ENCODE assay signal across 1 cellular context in the genomic region with DNA sequence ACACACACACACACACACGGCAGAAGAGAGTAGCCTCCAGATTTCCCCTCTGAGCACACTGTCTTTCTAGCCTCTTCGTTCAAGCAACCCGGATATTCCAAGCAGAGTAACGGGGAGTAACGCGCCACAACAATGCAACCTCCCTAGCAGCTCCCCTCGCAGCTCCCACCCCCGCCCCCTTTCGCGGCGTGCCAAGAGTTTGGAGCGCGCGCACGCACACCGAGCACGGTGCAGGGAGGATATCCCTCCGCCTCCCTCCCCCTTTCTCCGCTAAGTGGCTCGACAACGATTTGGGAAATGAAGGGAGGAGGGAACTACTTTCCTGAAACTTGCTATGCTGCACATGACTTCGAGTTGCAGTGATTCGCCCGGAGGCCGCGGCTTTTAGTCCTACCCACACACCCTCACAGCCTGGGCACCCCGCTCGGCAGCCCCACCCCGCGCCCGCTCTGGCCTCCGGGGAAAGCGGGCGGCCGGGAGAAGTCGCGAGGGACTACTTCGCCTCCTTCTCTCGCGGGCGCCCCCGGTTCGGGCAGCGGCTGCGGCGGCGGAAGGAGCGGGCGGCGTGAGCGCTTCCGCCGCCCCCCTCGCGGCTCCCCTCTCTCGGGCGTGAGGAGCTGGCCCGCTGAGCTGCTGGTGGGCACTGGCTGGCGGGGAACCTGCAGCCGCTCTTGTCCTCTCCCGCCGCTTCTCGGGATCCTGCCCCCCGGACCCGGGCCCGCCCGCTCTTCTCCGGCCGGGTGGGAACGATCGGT.
TF ChIP-seq lines count a peak whose summit lies in the region.

No MANE protein-coding gene starts in this region.

TF ChIP-seq in HepG2, 621 proteins besides CTCF, POLR2A, EP300 and RAD21 (continued from another document and continues in another):
- no peak for TF ChIP-seq ZNF407 (CRISPR knock-in tag; IDR thresholded peaks at IDR 0.05; ENCODE audit: not compliant biosample characterization)
- peak; percentile 68; the same call in 1 of the 2 replicates for TF ChIP-seq ATF1 (CRISPR knock-in tag; IDR thresholded peaks at IDR 0.05)
- no peak for TF ChIP-seq RFXAP (CRISPR knock-in tag; IDR thresholded peaks at IDR 0.05; ENCODE audit: borderline replicate concordance)
- TF ChIP-seq ATF5 (CRISPR knock-in tag; IDR thresholded peaks at IDR 0.05; ENCODE audit: low read depth), result 0 out of 2 replicates have a peak, but pooled peaks have one; percentile 63
- peak; percentile 41 for TF ChIP-seq SRSF1 (optimal IDR thresholded peaks at IDR 0.05; ENCODE audit: low read depth, low read length)
- no peak for TF ChIP-seq ZBTB37 (CRISPR knock-in tag; IDR thresholded peaks at IDR 0.05)
- TF ChIP-seq RFX3 (CRISPR knock-in tag; IDR thresholded peaks at IDR 0.05), result no peak
- 0 out of 2 replicates have a peak, but pooled peaks have one; percentile 8 for TF ChIP-seq TEF (CRISPR knock-in tag; IDR thresholded peaks at IDR 0.05)
- TF ChIP-seq SNAI1 (CRISPR knock-in tag; IDR thresholded peaks at IDR 0.05; ENCODE audit: borderline replicate concordance), result no peak
- 0 out of 2 replicates have a peak, but pooled peaks have one; percentile 33 for TF ChIP-seq CREBL2 (CRISPR knock-in tag; IDR thresholded peaks at IDR 0.05; ENCODE audit: borderline replicate concordance)
- peak; percentile 88; the same call in 1 of the 2 replicates for TF ChIP-seq ZNF34 (CRISPR knock-in tag; IDR thresholded peaks at IDR 0.05; ENCODE audit: borderline replicate concordance)
- TF ChIP-seq PCBP1 (IDR thresholded peaks at IDR 0.05; ENCODE audit: borderline replicate concordance, low read depth, low read length), result peak; percentile 96; the same call in 1 of the 2 replicates
- TF ChIP-seq TCF12 (IDR thresholded peaks at IDR 0.05), result no peak
- TF ChIP-seq TCF12 (CRISPR knock-in tag; IDR thresholded peaks at IDR 0.05), result no peak
- TF ChIP-seq ZNF329 (CRISPR knock-in tag; IDR thresholded peaks at IDR 0.05; ENCODE audit: low read depth), result no peak
- TF ChIP-seq TP53 (CRISPR knock-in tag; conservative IDR thresholded peaks at IDR 0.05), result no peak
- peak; percentile 93 for TF ChIP-seq PHF21A (CRISPR knock-in tag; IDR thresholded peaks at IDR 0.05)
- TF ChIP-seq AKNA (CRISPR knock-in tag; IDR thresholded peaks at IDR 0.05; ENCODE audit: borderline replicate concordance), result no peak
- TF ChIP-seq ATM (IDR thresholded peaks at IDR 0.05; ENCODE audit: borderline replicate concordance), result no peak
- TF ChIP-seq, protein P1, sequence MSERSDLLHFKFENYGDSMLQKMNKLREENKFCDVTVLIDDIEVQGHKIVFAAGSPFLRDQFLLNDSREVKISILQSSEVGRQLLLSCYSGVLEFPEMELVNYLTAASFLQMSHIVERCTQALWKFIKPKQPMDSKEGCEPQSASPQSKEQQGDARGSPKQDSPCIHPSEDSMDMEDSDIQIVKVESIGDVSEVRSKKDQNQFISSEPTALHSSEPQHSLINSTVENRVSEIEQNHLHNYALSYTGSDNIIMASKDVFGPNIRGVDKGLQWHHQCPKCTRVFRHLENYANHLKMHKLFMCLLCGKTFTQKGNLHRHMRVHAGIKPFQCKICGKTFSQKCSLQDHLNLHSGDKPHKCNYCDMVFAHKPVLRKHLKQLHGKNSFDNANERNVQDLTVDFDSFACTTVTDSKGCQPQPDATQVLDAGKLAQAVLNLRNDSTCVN (CRISPR knock-in tag; IDR thresholded peaks at IDR 0.05; ENCODE audit: borderline replicate concordance), result no peak
- TF ChIP-seq SSRP1 (CRISPR knock-in tag; IDR thresholded peaks at IDR 0.05), result no peak
- TF ChIP-seq, protein P2, sequence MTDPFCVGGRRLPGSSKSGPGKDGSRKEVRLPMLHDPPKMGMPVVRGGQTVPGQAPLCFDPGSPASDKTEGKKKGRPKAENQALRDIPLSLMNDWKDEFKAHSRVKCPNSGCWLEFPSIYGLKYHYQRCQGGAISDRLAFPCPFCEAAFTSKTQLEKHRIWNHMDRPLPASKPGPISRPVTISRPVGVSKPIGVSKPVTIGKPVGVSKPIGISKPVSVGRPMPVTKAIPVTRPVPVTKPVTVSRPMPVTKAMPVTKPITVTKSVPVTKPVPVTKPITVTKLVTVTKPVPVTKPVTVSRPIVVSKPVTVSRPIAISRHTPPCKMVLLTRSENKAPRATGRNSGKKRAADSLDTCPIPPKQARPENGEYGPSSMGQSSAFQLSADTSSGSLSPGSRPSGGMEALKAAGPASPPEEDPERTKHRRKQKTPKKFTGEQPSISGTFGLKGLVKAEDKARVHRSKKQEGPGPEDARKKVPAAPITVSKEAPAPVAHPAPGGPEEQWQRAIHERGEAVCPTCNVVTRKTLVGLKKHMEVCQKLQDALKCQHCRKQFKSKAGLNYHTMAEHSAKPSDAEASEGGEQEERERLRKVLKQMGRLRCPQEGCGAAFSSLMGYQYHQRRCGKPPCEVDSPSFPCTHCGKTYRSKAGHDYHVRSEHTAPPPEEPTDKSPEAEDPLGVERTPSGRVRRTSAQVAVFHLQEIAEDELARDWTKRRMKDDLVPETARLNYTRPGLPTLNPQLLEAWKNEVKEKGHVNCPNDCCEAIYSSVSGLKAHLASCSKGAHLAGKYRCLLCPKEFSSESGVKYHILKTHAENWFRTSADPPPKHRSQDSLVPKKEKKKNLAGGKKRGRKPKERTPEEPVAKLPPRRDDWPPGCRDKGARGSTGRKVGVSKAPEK (CRISPR knock-in tag; IDR thresholded peaks at IDR 0.05; ENCODE audit: borderline replicate concordance), result no peak
- peak; percentile 56; the same call in 1 of the 2 replicates for TF ChIP-seq ETV5 (CRISPR knock-in tag; IDR thresholded peaks at IDR 0.05; ENCODE audit: borderline replicate concordance)
- no peak for TF ChIP-seq ZKSCAN8 (CRISPR knock-in tag; IDR thresholded peaks at IDR 0.05; ENCODE audit: borderline replicate concordance)
- TF ChIP-seq GPN1 (CRISPR knock-in tag; IDR thresholded peaks at IDR 0.05; ENCODE audit: borderline replicate concordance), result no peak
- no peak for TF ChIP-seq ZFP41 (CRISPR knock-in tag; IDR thresholded peaks at IDR 0.05; ENCODE audit: borderline replicate concordance)
- TF ChIP-seq ZNF737 (CRISPR knock-in tag; IDR thresholded peaks at IDR 0.05; ENCODE audit: borderline replicate concordance), result no peak
- TF ChIP-seq ZGPAT (CRISPR knock-in tag; IDR thresholded peaks at IDR 0.05), result peak; percentile 78; the same call in 1 of the 2 replicates
- TF ChIP-seq SALL1 (CRISPR knock-in tag; IDR thresholded peaks at IDR 0.05), result peak; percentile 53
